ENCODE assay signal across 1 cellular context in the genomic region with DNA sequence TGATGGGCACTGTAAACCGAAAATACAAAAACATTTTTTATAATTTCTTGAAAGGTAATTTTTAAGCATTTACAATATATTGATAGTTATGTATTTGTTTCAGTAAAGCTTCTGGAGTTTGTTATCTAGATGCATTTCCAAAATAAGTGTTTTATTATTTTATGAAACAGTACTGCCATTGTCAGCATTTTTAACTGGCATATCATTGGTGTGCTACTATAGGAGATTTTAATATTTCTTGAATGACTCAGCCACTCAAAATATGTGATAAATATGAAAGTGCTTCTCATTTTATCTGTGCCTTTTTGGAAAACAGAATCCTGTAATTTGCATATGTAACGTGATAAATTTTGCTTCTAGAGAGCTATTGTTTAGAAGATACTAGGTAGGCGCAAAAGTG.
TF ChIP-seq lines count a peak whose summit lies in the region.

No MANE protein-coding gene starts in this region.

TF ChIP-seq in IMR-90, 13 proteins besides CTCF, POLR2A, EP300 and RAD21:
- TF ChIP-seq RFX5 (IDR thresholded peaks at IDR 0.05; ENCODE audit: low read depth, low read length) (no peak), MAZ (IDR thresholded peaks at IDR 0.05; ENCODE audit: borderline replicate concordance, low read depth, low read length) (no peak), MXI1 (IDR thresholded peaks at IDR 0.05; ENCODE audit: borderline replicate concordance, low read depth, low read length) (no peak), RCOR1 (IDR thresholded peaks at IDR 0.05; ENCODE audit: insufficient replicate concordance, low read length) (no peak), MAFK (IDR thresholded peaks at IDR 0.05; ENCODE audit: low read depth, low read length) (peak; percentile 94), NFE2L2 (IDR thresholded peaks at IDR 0.05; ENCODE audit: low read depth, low read length) (no peak)
TF ChIP-seq in IMR-90: peak in this region for 1.
